Comparison of ENCODE assay signal across 1 cellular context in genomic region chr11:34105079-34105956, GRCh38.
TF ChIP-seq lines count a peak whose summit lies in the region.

Gene NAT10, plus strand, starts transcription at chr11:34105629. Its CDS starts 2,597 bp downstream, at chr11:34108226.

TF ChIP-seq in SK-N-SH, 30 proteins besides CTCF, POLR2A, EP300 and RAD21 (continued from another document):
- peak; percentile 93 for TF ChIP-seq ZBTB33 (IDR thresholded peaks at IDR 0.05; ENCODE audit: borderline replicate concordance, low read depth)
- peak; percentile 99 for TF ChIP-seq SIN3A (IDR thresholded peaks at IDR 0.05; ENCODE audit: borderline replicate concordance, low read depth, low read length)
- no peak for TF ChIP-seq SMC3 (IDR thresholded peaks at IDR 0.05; ENCODE audit: low read depth, low read length)
- TF ChIP-seq ELF1 (IDR thresholded peaks at IDR 0.05) = peak; percentile 84
- TF ChIP-seq GATA2 (CRISPR knock-in tag; IDR thresholded peaks at IDR 0.05) = no peak
- TF ChIP-seq NFIC (IDR thresholded peaks at IDR 0.05; ENCODE audit: borderline replicate concordance) = no peak
- TF ChIP-seq EZH2phosphoT487 (IDR thresholded peaks at IDR 0.05; ENCODE audit: borderline replicate concordance, low read depth) = no peak
- TF ChIP-seq USF1 (IDR thresholded peaks at IDR 0.05; ENCODE audit: borderline replicate concordance, low read depth) = peak; percentile 53; the same call in 1 of the 2 replicates
- peak; percentile 12; the same call in 1 of the 2 replicates for TF ChIP-seq PBX3 (IDR thresholded peaks at IDR 0.05)
- no peak for TF ChIP-seq RFX5 (IDR thresholded peaks at IDR 0.05; ENCODE audit: low read length)
